In genomic region chr17:68445671-68446070, GRCh38 we compare ENCODE assay signal across 21 cellular contexts.
"Had no signal": no experiment of that assay in that cellular context is flagged by ENCODE, and none has a peak within 500 bp of the region (broad histone marks: within the 10 kb centered on the region; RNA-seq: fewer than 3 reads in every experiment).

No MANE protein-coding gene starts in this region.

- H3K27me3 ChIP-seq: breast epithelium, esophagus squamous epithelium, gastroesophageal sphincter, heart left ventricle, left lung, tibial artery had no signal

- H3K27me3 Mint-ChIP-seq: activated naive CD8-positive, alpha-beta T cell treated with anti-CD3 and anti-CD28 coated beads, Interleukin-2, amount 10 ng/mL, durations not matched to agents 7 days and 5 days; stimulated activated naive CD8-positive, alpha-beta T cell treated with anti-CD3 and anti-CD28 coated beads, Interleukin-15, Interleukin-2, amounts not matched to agents 100 ng/mL and 50 ng/mL, for 24 hours had no signal

- ATAC-seq: activated CD8-positive, alpha-beta T cell treated with anti-CD3 and anti-CD28 coated beads, Interleukin-2, amount 10 ng/mL, durations not matched to agents 7 days and 5 days; gastroesophageal sphincter; heart left ventricle; left lung had no signal

- H3K4me1 ChIP-seq: breast epithelium had no signal

- H3K27ac Mint-ChIP-seq: activated naive CD8-positive, alpha-beta T cell treated with anti-CD3 and anti-CD28 coated beads, Interleukin-2, amount 10 ng/mL, durations not matched to agents 7 days and 5 days; mesothelial cell of epicardium; nephron; stimulated activated naive CD8-positive, alpha-beta T cell treated with anti-CD3 and anti-CD28 coated beads, Interleukin-15, Interleukin-2, amounts not matched to agents 100 ng/mL and 50 ng/mL, for 24 hours had no signal

- DNase-seq: activated CD4-positive, alpha-beta T cell treated with anti-CD3 and anti-CD28 coated beads for 1 hour; activated CD4-positive, alpha-beta T cell treated with anti-CD3 and anti-CD28 coated beads, Interleukin-2, amount 50 U/mL, for 1 hour; activated CD8-positive, alpha-beta T cell treated with anti-CD3 and anti-CD28 coated beads, Interleukin-2, amount 10 ng/mL, durations not matched to agents 7 days and 5 days; activated gamma-delta T cell treated with Interleukin-2 at 50 U/mL for 16 hours; activated naive CD8-positive, alpha-beta T cell treated with anti-CD3 and anti-CD28 coated beads, Interleukin-2, amount 10 ng/mL, durations not matched to agents 7 days and 5 days; amniotic stem cell; esophagus squamous epithelium; heart left ventricle; left lung; occipital lobe; SK-N-SH; stimulated activated CD4-positive, alpha-beta T cell treated with anti-CD3 and anti-CD28 coated beads, Interleukin-12 subunit alpha, Interleukin-12 subunit beta, amount 100 ng/mL, for 4 hours; stimulated activated CD4-positive, alpha-beta T cell treated with anti-CD3 and anti-CD28 coated beads, Interleukin-4, amount 100 ng/mL, for 4 hours; substantia nigra had no signal

- H3K4me3 Mint-ChIP-seq: activated CD8-positive, alpha-beta T cell treated with anti-CD3 and anti-CD28 coated beads, Interleukin-2, amount 10 ng/mL, durations not matched to agents 7 days and 5 days; activated naive CD8-positive, alpha-beta T cell treated with anti-CD3 and anti-CD28 coated beads, Interleukin-2, amount 10 ng/mL, durations not matched to agents 7 days and 5 days; mesothelial cell of epicardium; nephron; stimulated activated naive CD8-positive, alpha-beta T cell treated with anti-CD3 and anti-CD28 coated beads, Interleukin-15, Interleukin-2, amounts not matched to agents 100 ng/mL and 50 ng/mL, for 24 hours had no signal

- H3K4me3 ChIP-seq: breast epithelium, coronary artery, esophagus squamous epithelium, gastroesophageal sphincter, heart left ventricle, left lung, tibial artery had no signal

- H3K27ac ChIP-seq: breast epithelium, coronary artery, esophagus squamous epithelium, left lung, tibial artery had no signal

- H3K9me3 Mint-ChIP-seq: activated naive CD8-positive, alpha-beta T cell treated with anti-CD3 and anti-CD28 coated beads, Interleukin-2, amount 10 ng/mL, durations not matched to agents 7 days and 5 days; mesothelial cell of epicardium; nephron; stimulated activated naive CD8-positive, alpha-beta T cell treated with anti-CD3 and anti-CD28 coated beads, Interleukin-15, Interleukin-2, amounts not matched to agents 100 ng/mL and 50 ng/mL, for 24 hours had no signal

- H3K36me3 ChIP-seq: breast epithelium had no signal

- H3K9me3 ChIP-seq: breast epithelium, esophagus squamous epithelium, gastroesophageal sphincter, heart left ventricle, left lung, SK-N-SH, tibial artery had no signal
